Comparison of ENCODE assay signal across 8 cellular contexts in genomic region chr2:101307503-101307902, GRCh38. TPM values are rescaled to one million over a fixed set of nuclear protein-coding genes. Genes with fewer than 3 reads are reported as not detected.
DNase-seq lines count a peak whose midpoint lies in the region; ATAC-seq lines count a peak whose summit lies in the region.

No MANE protein-coding gene starts in this region.

- H3K27me3 Mint-ChIP-seq in activated naive CD8-positive, alpha-beta T cell treated with anti-CD3 and anti-CD28 coated beads, Interleukin-2, amount 10 ng/mL, durations not matched to agents 7 days and 5 days: no peaks in the 10 kb centered on the region

- no peaks in the 10 kb centered on the region for H3K27me3 ChIP-seq in layer of hippocampus (ENCODE audit: control insufficient read depth, insufficient read depth, low read length)

- peaks cover 25% of the 10 kb centered on the region for H3K36me3 Mint-ChIP-seq in activated naive CD8-positive, alpha-beta T cell treated with anti-CD3 and anti-CD28 coated beads, Interleukin-2, amount 10 ng/mL, durations not matched to agents 7 days and 5 days

- peaks cover 56% of the 10 kb centered on the region for H3K4me1 Mint-ChIP-seq in activated naive CD8-positive, alpha-beta T cell treated with anti-CD3 and anti-CD28 coated beads, Interleukin-2, amount 10 ng/mL, durations not matched to agents 7 days and 5 days

- POLR2A ChIA-PET in activated naive CD8-positive, alpha-beta T cell treated with anti-CD3 and anti-CD28 coated beads, Interleukin-2, amount 10 ng/mL, durations not matched to agents 7 days and 5 days (lab: Charles Lee): interaction anchor here (1.0 to 2.5 kb wide), 8 partner anchors 15 to 54 kb away, joined by 3 to 32 read pairs (median 12); partner anchors contain the start of gene CNOT11

- peak overlapping the region; percentile 98 for H3K4me3 Mint-ChIP-seq in activated naive CD8-positive, alpha-beta T cell treated with anti-CD3 and anti-CD28 coated beads, Interleukin-2, amount 10 ng/mL, durations not matched to agents 7 days and 5 days

- peak overlapping the region; percentile 96 for H3K27ac Mint-ChIP-seq in activated naive CD8-positive, alpha-beta T cell treated with anti-CD3 and anti-CD28 coated beads, Interleukin-2, amount 10 ng/mL, durations not matched to agents 7 days and 5 days

- ATAC-seq in activated CD4-positive, CD25-positive, alpha-beta regulatory T cell treated with anti-CD3 and anti-CD28 coated beads, Interleukin-2, amount 50 U/mL, for 24 hours: peak; percentile 32 to 45
- ATAC-seq in activated naive CD8-positive, alpha-beta T cell treated with anti-CD3 and anti-CD28 coated beads, Interleukin-2, amount 10 ng/mL, durations not matched to agents 7 days and 5 days (ENCODE audit: low read depth): no peak
- ATAC-seq in HG02571 (IDR thresholded peaks at IDR 0.05; ENCODE audit: unreplicated experiment) (no peak), HG03342 (IDR thresholded peaks at IDR 0.05; ENCODE audit: unreplicated experiment) (no peak)

- no peaks in the 10 kb centered on the region for H3K9me3 Mint-ChIP-seq in activated naive CD8-positive, alpha-beta T cell treated with anti-CD3 and anti-CD28 coated beads, Interleukin-2, amount 10 ng/mL, durations not matched to agents 7 days and 5 days

- DNase-seq in activated CD4-positive, CD25-positive, alpha-beta regulatory T cell treated with anti-CD3 and anti-CD28 coated beads, Interleukin-2, amount 50 U/mL, for 72 hours: no peak
- no peak for DNase-seq in activated naive CD8-positive, alpha-beta T cell treated with anti-CD3 and anti-CD28 coated beads, Interleukin-2, amount 10 ng/mL, durations not matched to agents 7 days and 5 days
- no peak for DNase-seq in COLO668 (lab: John Stamatoyannopoulos, UW; ENCODE audit: unreplicated experiment)

- H3K27ac ChIP-seq in layer of hippocampus (ENCODE audit: low read depth, low read length): peak overlapping the region; percentile 86
- peak overlapping the region; percentile 75 for H3K27ac ChIP-seq in temporal lobe (ENCODE audit: low read depth, low read length)

RNA-seq across cellular contexts. Expression of gene RNF149, which starts 1.0 kb away (rescaled TPM):
- total RNA-seq in activated naive CD8-positive, alpha-beta T cell treated with anti-CD3 and anti-CD28 coated beads, Interleukin-2, amount 10 ng/mL, durations not matched to agents 7 days and 5 days: 10 to 100 TPM; 90.1 to 90.3 TPM
- 33.9 TPM for total RNA-seq in temporal lobe

RNA-seq across cellular contexts. Expression of gene CNOT11, which starts 54.8 kb away (rescaled TPM):
- 10 to 100 TPM; 64.2 to 65.0 TPM for total RNA-seq in activated naive CD8-positive, alpha-beta T cell treated with anti-CD3 and anti-CD28 coated beads, Interleukin-2, amount 10 ng/mL, durations not matched to agents 7 days and 5 days
- 6.9 TPM for total RNA-seq in temporal lobe

Comparison
In these comparisons a context has a peak if more than half of its experiments do, and no peak if none do; other contexts are left out.
1. ATAC-seq: peak in activated CD4-positive, CD25-positive, alpha-beta regulatory T cell treated with anti-CD3 and anti-CD28 coated beads, Interleukin-2, amount 50 U/mL, for 24 hours (2 of 2); none in activated naive CD8-positive, alpha-beta T cell treated with anti-CD3 and anti-CD28 coated beads, Interleukin-2, amount 10 ng/mL, durations not matched to agents 7 days and 5 days (single experiment), HG02571 (single experiment) and HG03342 (single experiment).